ENCODE assay signal across 8 cellular contexts in the genomic region with DNA sequence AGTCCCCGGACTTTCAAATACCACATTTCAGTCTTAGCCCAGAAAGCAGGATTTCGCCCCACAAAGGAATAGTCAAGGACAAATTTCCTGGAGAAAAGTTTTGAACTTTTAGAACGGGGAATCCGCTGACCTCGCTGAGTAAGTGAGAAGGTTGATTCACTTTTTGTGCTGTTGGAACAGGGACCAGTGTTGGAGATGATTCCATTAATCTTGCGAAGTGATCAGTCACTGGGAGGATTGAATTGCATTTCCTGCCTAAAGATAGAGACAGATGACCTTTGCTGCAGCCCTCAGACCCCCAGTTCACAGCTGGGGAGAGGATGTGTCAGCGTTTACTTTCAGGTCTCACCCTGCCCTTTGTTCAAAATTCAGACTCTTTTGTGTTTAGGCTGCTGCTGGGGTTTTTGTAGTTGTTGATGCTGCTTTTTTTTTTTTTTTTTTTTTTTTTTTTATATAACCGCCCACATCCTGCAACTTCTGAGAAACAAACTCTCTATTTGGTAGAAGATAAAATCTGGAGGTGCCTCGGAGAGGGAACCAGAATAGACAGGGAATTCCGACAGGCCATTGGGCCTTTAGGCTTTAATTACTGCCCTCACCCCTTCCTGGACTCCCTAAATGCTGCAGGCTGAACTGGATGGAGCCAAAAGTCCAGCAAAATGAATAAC. TPM values are rescaled to one million over a fixed set of nuclear protein-coding genes. Genes with fewer than 3 reads are reported as not detected.
DNase-seq lines count a peak whose midpoint lies in the region; ATAC-seq and TF ChIP-seq lines count a peak whose summit lies in the region.

No MANE protein-coding gene starts in this region.

- peaks cover 12% of the 10 kb centered on the region for H3K4me1 ChIP-seq in thymus (ENCODE audit: control insufficient read depth, insufficient read depth, low read length)

- peak; percentile 36 for ATAC-seq in GM18508 (IDR thresholded peaks at IDR 0.05; ENCODE audit: insufficient read depth, unreplicated experiment)
- peak; percentile 50 for ATAC-seq in HG03139 (IDR thresholded peaks at IDR 0.05; ENCODE audit: unreplicated experiment)

- H3K4me3 ChIP-seq in coronary artery (peak overlapping the region; percentile 61), thymus (ENCODE audit: low read length) (peak overlapping the region; percentile 53)

- no peak for TF ChIP-seq CTCF in coronary artery (IDR thresholded peaks at IDR 0.05)

- DNase-seq in activated CD4-positive, alpha-beta T cell treated with anti-CD3 and anti-CD28 coated beads for 1 hour: peak; percentile 33
- DNase-seq in coronary artery (ENCODE audit: low spot score): no peak
- DNase-seq in myocyte (ENCODE audit: low read depth): peak; percentile 65
- DNase-seq in NCI-H2081 (lab: John Stamatoyannopoulos, UW): no peak
- DNase-seq in amniotic stem cell (lab: John Stamatoyannopoulos, UW): no peak

- WGBS in thymus: 2% methylated on average over 10 of the region's 10 CpGs

- H3K27ac ChIP-seq in coronary artery (peak overlapping the region; percentile 60 to 75), thymus (ENCODE audit: low read depth) (peak overlapping the region; percentile 99)

- H3K9me3 ChIP-seq in thymus (ENCODE audit: control insufficient read depth): no peaks in the 10 kb centered on the region

- no peaks in the 10 kb centered on the region for H3K36me3 ChIP-seq in thymus (ENCODE audit: control insufficient read depth, insufficient read depth)

- H3K27me3 ChIP-seq in thymus (ENCODE audit: control insufficient read depth, insufficient read depth): no peaks in the 10 kb centered on the region

RNA-seq across cellular contexts. Expression of gene KDM2B, which starts 9.8 kb away (rescaled TPM):
- total RNA-seq in myocyte: 22.0 and 32.4 TPM in 2 replicates
- 12.2 TPM for polyA plus RNA-seq in myocyte (2012)
- polyA plus RNA-seq in thymus: 25.9 TPM

RNA-seq across cellular contexts. Expression of gene ORAI1, which starts 35.7 kb away (rescaled TPM):
- 16.7 and 27.7 TPM in 2 replicates for total RNA-seq in myocyte
- 13.9 TPM for polyA plus RNA-seq in myocyte (2012)
- 12.8 TPM for polyA plus RNA-seq in thymus

Comparison
In these comparisons a context has a peak if more than half of its experiments do, and no peak if none do; other contexts are left out.
1. DNase-seq: peak in activated CD4-positive, alpha-beta T cell treated with anti-CD3 and anti-CD28 coated beads for 1 hour (single experiment) and myocyte (single experiment); none in coronary artery (single experiment), NCI-H2081 (0 of 2) and amniotic stem cell (single experiment).